In genomic region chr3:172808969-172809546, GRCh38 we compare ENCODE assay signal across 8 cellular contexts. TPM values are rescaled to one million over a fixed set of nuclear protein-coding genes. Genes with fewer than 3 reads are reported as not detected.
A peak's percentile ranks its signal among the peaks of the same experiment; 100 is the strongest.
DNase-seq lines count a peak whose midpoint lies in the region; ATAC-seq and TF ChIP-seq lines count a peak whose summit lies in the region.

No MANE protein-coding gene starts in this region.

- peaks cover 42% of the 10 kb centered on the region for H3K36me3 ChIP-seq in neural progenitor cell

- no peaks in the 10 kb centered on the region for H3K79me2 ChIP-seq in neural progenitor cell (ENCODE audit: low read depth)

- ATAC-seq in GM21786 (IDR thresholded peaks at IDR 0.05; ENCODE audit: unreplicated experiment) = peak; percentile 50
- ATAC-seq in GM19463 (IDR thresholded peaks at IDR 0.05; ENCODE audit: unreplicated experiment) = no peak

- no peaks in the 10 kb centered on the region for H4K20me1 ChIP-seq in neural progenitor cell (ENCODE audit: low read depth)

- DNase-seq in CD14-positive monocyte (ENCODE audit: low spot score) (no peak), NCI-H2196 treated with DMSO at 0.1 percent for 48 hours (lab: John Stamatoyannopoulos, UW; ENCODE audit: unreplicated experiment) (peak; percentile 23), cerebellum (ENCODE audit: low spot score) (peak; percentile 5), neural progenitor cell (ENCODE audit: low spot score) (peak; percentile 33), T-helper 9 cell (no peak)
- no peak for DNase-seq in activated CD4-positive, alpha-beta T cell treated with anti-CD3 and anti-CD28 coated beads, Interleukin-2, amount 50 U/mL, for 4 hours

- no peaks in the 10 kb centered on the region for H3F3A ChIP-seq in neural progenitor cell (ENCODE audit: low read depth)

- H3K4me1 Mint-ChIP-seq in CD14-positive monocyte = no peaks in the 10 kb centered on the region
- no peaks in the 10 kb centered on the region for H3K4me1 Mint-ChIP-seq in neural progenitor cell

- H3K27ac Mint-ChIP-seq in CD14-positive monocyte (no peak overlapping the region), neural progenitor cell (no peak overlapping the region)

- H2AFZ ChIP-seq in neural progenitor cell (replicated peaks) = no peak overlapping the region

- H3K27me3 Mint-ChIP-seq in CD14-positive monocyte (ENCODE audit: low read depth in 3 of 3) (no peaks in the 10 kb centered on the region), neural progenitor cell (ENCODE audit: insufficient read depth, low read depth) (no peaks in the 10 kb centered on the region)

- no peak overlapping the region for H3K4me2 ChIP-seq in neural progenitor cell

- no peaks in the 10 kb centered on the region for H3K27me3 ChIP-seq in neural progenitor cell

- intact Hi-C loops in CD14-positive monocyte (cut with micrococcal nuclease) = no loop called here

- no peak overlapping the region for H3K4me3 Mint-ChIP-seq in CD14-positive monocyte
- H3K4me3 Mint-ChIP-seq in neural progenitor cell = no peak overlapping the region

- H3K9me3 Mint-ChIP-seq in CD14-positive monocyte (no peaks in the 10 kb centered on the region), neural progenitor cell (no peaks in the 10 kb centered on the region)

- no peak overlapping the region for H3K4me3 ChIP-seq in neural progenitor cell

- no peaks in the 10 kb centered on the region for H3K9me3 ChIP-seq in neural progenitor cell (ENCODE audit: low read depth)

- no peak overlapping the region for H3K9ac ChIP-seq in neural progenitor cell

- TF ChIP-seq CTCF in CD14-positive monocyte (IDR thresholded peaks at IDR 0.05) (peak; percentile 57), neural progenitor cell (IDR thresholded peaks at IDR 0.05) (peak; percentile 47)

- H3K27ac ChIP-seq in neural progenitor cell = no peak overlapping the region

- H3K36me3 Mint-ChIP-seq in CD14-positive monocyte (peaks cover 30 to 50% of the 10 kb centered on the region in 2 donors), neural progenitor cell (peaks cover 24% of the 10 kb centered on the region)

- H3K4me1 ChIP-seq in neural progenitor cell = no peaks in the 10 kb centered on the region

RNA-seq across cellular contexts. Expression of gene ECT2, which starts 58.5 kb away (rescaled TPM):
- polyA plus RNA-seq in CD14-positive monocyte = 1 to 10 TPM; 2.6 to 3.3 TPM
- 26.2 TPM for total RNA-seq in cerebellum
- 163 and 267 TPM in 2 replicates for total RNA-seq in neural progenitor cell (ENCODE audit: low replicate concordance)

Comparison
In these comparisons a context has a peak if more than half of its experiments do, and no peak if none do; other contexts are left out.
1. DNase-seq: peak in NCI-H2196 treated with DMSO at 0.1 percent for 48 hours (single experiment), cerebellum (single experiment) and neural progenitor cell (single experiment); none in CD14-positive monocyte (single experiment), activated CD4-positive, alpha-beta T cell treated with anti-CD3 and anti-CD28 coated beads, Interleukin-2, amount 50 U/mL, for 4 hours (0 of 2) and T-helper 9 cell (single experiment).